In genomic region chr18:22844643-22845042, GRCh38 we compare ENCODE assay signal across 17 cellular contexts.
DNase-seq lines count a peak whose midpoint lies in the region; ATAC-seq, FAIRE-seq and TF ChIP-seq lines count a peak whose summit lies in the region.
"Had no signal": no experiment of that assay in that cellular context is flagged by ENCODE, and none has a peak within 500 bp of the region (broad histone marks: within the 10 kb centered on the region; RNA-seq: fewer than 3 reads in every experiment).

No MANE protein-coding gene starts in this region.

- FAIRE-seq in D721Med (lab: Jason Lieb, UNC) (peak; percentile 32), GM12891 (lab: Jason Lieb, UNC) (no peak)
- FAIRE-seq: GM18507 had no signal

- TF ChIP-seq CTCF in D721Med (IDR thresholded peaks at IDR 0.05; ENCODE audit: insufficient read depth, missing control alignments): no peak
- TF ChIP-seq CTCF in mammary epithelial cell (conservative IDR thresholded peaks at IDR 0.05 in 1 of 2, IDR thresholded peaks at IDR 0.05 in 1 of 2; ENCODE audit: extremely low read depth in 1 of 2, insufficient read depth in 1 of 2, low read depth in 1 of 2, low read length in 2 of 2): no peak
- TF ChIP-seq CTCF in retinal pigment epithelial cell (conservative IDR thresholded peaks at IDR 0.05; ENCODE audit: low read depth, low read length): no peak

- intact Hi-C loops in mammary epithelial cell (cut with micrococcal nuclease): loop anchor here (1.0 to 10.0 kb wide), 3 partner anchors 17 to 130 kb away; no protein-coding TSS in a partner anchor

- CTCF ChIA-PET in mammary epithelial cell (lab: Charles Lee; ENCODE audit: low non-redundant PET): no interaction called here

- peaks cover 78% of the 10 kb centered on the region for H3K4me1 ChIP-seq in mammary epithelial cell (ENCODE audit: insufficient read depth, low read length)

- no peaks in the 10 kb centered on the region for H3K27me3 ChIP-seq in mammary epithelial cell (ENCODE audit: insufficient read depth, low read length)
- H3K27me3 ChIP-seq: BLaER1 treated with 17β-estradiol and CSF1 and Interleukin-3, amounts not matched to agents 10 nM and 100 nM had no signal

- dilution Hi-C loops in mammary epithelial cell (cut with HindIII; ENCODE audit: low sequenced_read_pairs): no loop called here

- ATAC-seq in HG02840 (IDR thresholded peaks at IDR 0.05; ENCODE audit: low FRiP score, unreplicated experiment) (no peak), HG03108 (IDR thresholded peaks at IDR 0.05; ENCODE audit: unreplicated experiment) (no peak)
- ATAC-seq: GM23338 had no signal

- no peaks in the 10 kb centered on the region for H3K9me3 ChIP-seq in mammary epithelial cell (replicated peaks; ENCODE audit: insufficient read depth, low read length)
- H3K9me3 ChIP-seq: BLaER1 treated with 17β-estradiol and CSF1 and Interleukin-3, amounts not matched to agents 10 nM and 100 nM had no signal

- H3K4me2 ChIP-seq in mammary epithelial cell (ENCODE audit: insufficient read depth, low read depth, low read length): peak overlapping the region; percentile 71
- H3K4me2 ChIP-seq: BLaER1 treated with 17β-estradiol and CSF1 and Interleukin-3, amounts not matched to agents 10 nM and 100 nM; GM23338 had no signal

- peak overlapping the region; percentile 91 for H3K27ac ChIP-seq in mammary epithelial cell (ENCODE audit: insufficient read depth, low read depth, low read length)
- H3K27ac ChIP-seq: BLaER1 treated with 17β-estradiol and CSF1 and Interleukin-3, amounts not matched to agents 10 nM and 100 nM had no signal

- no peaks in the 10 kb centered on the region for H4K20me1 ChIP-seq in mammary epithelial cell (ENCODE audit: insufficient read depth, low read length)
- H4K20me1 ChIP-seq: BLaER1 treated with 17β-estradiol and CSF1 and Interleukin-3, amounts not matched to agents 10 nM and 100 nM had no signal

- no peaks in the 10 kb centered on the region for H3K36me3 ChIP-seq in mammary epithelial cell (ENCODE audit: insufficient read depth, low read length)
- H3K36me3 ChIP-seq: BLaER1 treated with 17β-estradiol and CSF1 and Interleukin-3, amounts not matched to agents 10 nM and 100 nM had no signal

- 43% methylated on average over 2 of the region's 2 CpGs for WGBS in mammary epithelial cell (ENCODE audit: low coverage, missing lambda C conversion rate)

- H2AFZ ChIP-seq in mammary epithelial cell (ENCODE audit: low read depth, low read length): no peak overlapping the region
- H2AFZ ChIP-seq: GM23338 had no signal

- no peaks in the 10 kb centered on the region for H3K79me2 ChIP-seq in mammary epithelial cell (ENCODE audit: insufficient read depth, low read length)

- peak overlapping the region; percentile 16 for H3K9ac ChIP-seq in mammary epithelial cell (ENCODE audit: insufficient read depth, low read length)
- H3K9ac ChIP-seq: BLaER1 treated with 17β-estradiol and CSF1 and Interleukin-3, amounts not matched to agents 10 nM and 100 nM had no signal

- H3K4me3 ChIP-seq in mammary epithelial cell (replicated peaks in 1 of 3; ENCODE audit: insufficient read depth in 1 of 3, low read depth in 2 of 3, low read length in 3 of 3) (no peak overlapping the region), retinal pigment epithelial cell (ENCODE audit: low read length) (no peak overlapping the region)
- H3K4me3 ChIP-seq: BLaER1 treated with 17β-estradiol and CSF1 and Interleukin-3, amounts not matched to agents 10 nM and 100 nM; GM23338 had no signal

- in situ Hi-C loops in mammary epithelial cell (cut with MboI; ENCODE audit: low sequenced_read_pairs in 2 of 2): loop anchor here (10.0 to 25.0 kb wide), 2 partner anchors 80 to 93 kb away; partner anchors contain the start of gene RBBP8 (in 1 of the 2)

- DNase-seq in D721Med (ENCODE audit: insufficient read length, low spot score) (no peak), NCI-H226 (peak; percentile 49), mammary epithelial cell (no peak), retinal pigment epithelial cell (ENCODE audit: low read depth) (peak; percentile 48), activated gamma-delta T cell (lab: John Stamatoyannopoulos, UW) (no peak), GM12891 (ENCODE audit: insufficient read length, low spot score) (no peak)
- DNase-seq: ACHN; CD4-positive, CD25-positive, alpha-beta regulatory T cell; DMS 273 treated with DMSO at 0.1 percent for 48 hours; H9; IMR-90; KG1 had no signal

- BruUV-seq in mammary epithelial cell (replicated peaks; lab: Mats Ljungman, UMichigan): TSS peak; percentile 45

- TF ChIP-seq POLR2A in GM12891 (IDR thresholded peaks at IDR 0.05; ENCODE audit: low read depth, low read length): no peak

TF ChIP-seq in GM12891, 5 proteins besides CTCF, POLR2A, EP300 and RAD21:
- TF ChIP-seq PAX5 (IDR thresholded peaks at IDR 0.05; ENCODE audit: insufficient read depth, low read length, severe bottlenecking) (no peak), POU2F2 (IDR thresholded peaks at IDR 0.05; ENCODE audit: low read depth, low read length) (no peak), SPI1 (IDR thresholded peaks at IDR 0.05; ENCODE audit: low read depth, low read length) (no peak), TAF1 (IDR thresholded peaks at IDR 0.05; ENCODE audit: low read depth, low read length) (no peak), POLR2AphosphoS5 (IDR thresholded peaks at IDR 0.05; ENCODE audit: low read depth, low read length) (no peak)

Comparison
In these comparisons a context has a peak if more than half of its experiments do, and no peak if none do; other contexts are left out.
1. DNase-seq: peak in NCI-H226 (single experiment) and retinal pigment epithelial cell (single experiment); none in D721Med (single experiment), mammary epithelial cell (single experiment), activated gamma-delta T cell (single experiment) and GM12891 (single experiment).